Comparison of ENCODE assay signal across 12 cellular contexts in the genomic region with DNA sequence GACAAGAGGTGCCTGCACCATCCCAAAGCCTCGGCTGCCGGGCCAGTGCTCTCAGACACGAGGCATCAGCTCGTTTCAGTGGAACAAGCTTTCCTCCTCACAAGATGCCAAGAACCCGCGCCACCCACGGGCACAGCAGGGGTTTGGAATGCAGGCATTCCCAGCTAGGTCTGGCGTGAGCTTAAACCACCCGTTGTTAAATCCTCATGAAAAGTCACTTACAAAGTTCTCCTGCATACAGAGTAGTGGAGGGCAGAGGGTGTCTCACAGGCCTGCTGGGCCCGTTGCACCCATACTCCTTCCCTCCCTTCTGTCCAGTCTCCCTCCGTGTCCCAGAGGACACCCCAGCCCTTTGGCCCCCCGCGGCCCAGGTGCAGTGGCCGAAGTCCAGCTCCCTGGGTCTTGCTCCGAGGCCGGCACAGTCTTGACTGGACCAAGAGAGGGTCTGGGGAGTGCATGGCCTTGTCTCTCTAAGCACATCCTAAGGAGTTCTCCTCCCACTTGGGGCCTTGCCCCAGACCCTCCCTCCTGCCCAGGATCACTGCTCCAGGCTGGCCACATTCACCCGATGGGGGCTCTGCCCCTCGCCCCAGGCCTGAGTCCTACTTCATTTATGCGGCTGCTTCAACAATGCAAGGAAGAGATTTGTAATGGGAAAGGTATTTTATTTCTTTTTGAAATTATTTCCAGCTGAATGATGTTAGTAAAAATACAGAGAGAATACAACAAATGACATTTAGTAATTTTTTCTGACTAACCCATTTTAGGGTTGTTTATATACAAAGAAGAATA. TPM values are rescaled to one million over a fixed set of nuclear protein-coding genes. Genes with fewer than 3 reads are reported as not detected.
A peak's percentile ranks its signal among the peaks of the same experiment; 100 is the strongest.
DNase-seq lines count a peak whose midpoint lies in the region; ATAC-seq and TF ChIP-seq lines count a peak whose summit lies in the region.
"Had no signal": no experiment of that assay in that cellular context is flagged by ENCODE, and none has a peak within 500 bp of the region (broad histone marks: within the 10 kb centered on the region; RNA-seq: fewer than 3 reads in every experiment).

No MANE protein-coding gene starts in this region.

- no peak for ATAC-seq in right cardiac atrium
- ATAC-seq in activated CD8-positive, alpha-beta T cell treated with anti-CD3 and anti-CD28 coated beads, Interleukin-2, amount 10 ng/mL, durations not matched to agents 7 days and 5 days: no peak
- ATAC-seq in HG03460 (IDR thresholded peaks at IDR 0.05; ENCODE audit: unreplicated experiment): no peak

- peak overlapping the region; percentile 41; the same call in 1 of the 2 replicates for H3K27ac ChIP-seq in SU-DHL-6 (ENCODE audit: low read depth, low read length)
- H3K27ac ChIP-seq in right cardiac atrium (ENCODE audit: low read length): peak overlapping the region; percentile 70
- peak overlapping the region in 3 of 4 donors; percentile 23 to 65 (median 37) for H3K27ac ChIP-seq in sigmoid colon
- H3K27ac ChIP-seq: epithelial cell of prostate had no signal

- H2AFZ ChIP-seq in SU-DHL-6 (ENCODE audit: low read depth, low read length, severe bottlenecking): no peak overlapping the region

- H3K9me3 Mint-ChIP-seq in activated CD8-positive, alpha-beta T cell treated with anti-CD3 and anti-CD28 coated beads, Interleukin-2, amount 10 ng/mL, durations not matched to agents 7 days and 5 days (ENCODE audit: insufficient read depth): no peaks in the 10 kb centered on the region
- H3K9me3 Mint-ChIP-seq: natural killer cell treated with Interleukin-12 subunit alpha and Interleukin-12 subunit beta and Interleukin-15 and Interleukin-18, amount 100 ng/mL, for 72 hours had no signal

- TF ChIP-seq POLR2A in sigmoid colon (IDR thresholded peaks at IDR 0.05): no peak

- peaks cover 2% of the 10 kb centered on the region for H3K4me1 ChIP-seq in right cardiac atrium (ENCODE audit: control insufficient read depth, insufficient read depth, low read length)
- H3K4me1 ChIP-seq in sigmoid colon: peaks cover 0 to 17% (median 10%) of the 10 kb centered on the region in 4 donors

- H4K20me1 ChIP-seq in SU-DHL-6 (ENCODE audit: low read depth, low read length): no peaks in the 10 kb centered on the region

- CTCF ChIA-PET in activated CD8-positive, alpha-beta T cell treated with anti-CD3 and anti-CD28 coated beads, Interleukin-2, amount 10 ng/mL, durations not matched to agents 7 days and 5 days (lab: Charles Lee): no interaction called here

- POLR2A ChIA-PET in activated CD8-positive, alpha-beta T cell treated with anti-CD3 and anti-CD28 coated beads, Interleukin-2, amount 10 ng/mL, durations not matched to agents 7 days and 5 days (lab: Charles Lee): no interaction called here

- H3K27me3 ChIP-seq in SU-DHL-6 (ENCODE audit: low read length): no peaks in the 10 kb centered on the region
- H3K27me3 ChIP-seq in right cardiac atrium (ENCODE audit: control insufficient read depth, insufficient read depth): no peaks in the 10 kb centered on the region
- H3K27me3 ChIP-seq in sigmoid colon: peaks cover 0 to 17% (median 0%) of the 10 kb centered on the region in 3 donors

- no peaks in the 10 kb centered on the region for H3K36me3 ChIP-seq in SU-DHL-6 (ENCODE audit: low read length)
- no peaks in the 10 kb centered on the region for H3K36me3 ChIP-seq in sigmoid colon

- TF ChIP-seq EP300 in sigmoid colon (IDR thresholded peaks at IDR 0.05): no peak

- TF ChIP-seq CTCF in SU-DHL-6 (IDR thresholded peaks at IDR 0.05; ENCODE audit: insufficient read depth, low read length, poor library complexity, severe bottlenecking) (no peak), sigmoid colon (IDR thresholded peaks at IDR 0.05) (no peak)

- H3K4me3 ChIP-seq in SU-DHL-6 (ENCODE audit: insufficient read depth, low read length, poor library complexity, severe bottlenecking) (no peak overlapping the region), right cardiac atrium (ENCODE audit: low read length) (no peak overlapping the region), sigmoid colon (no peak overlapping the region)

- WGBS in right cardiac atrium: 63% methylated on average over 19 of the region's 19 CpGs
- WGBS in sigmoid colon, 2 donors: 89 to 91% methylated on average over 19 of the region's 19 CpGs

- H3K9ac ChIP-seq in SU-DHL-6 (ENCODE audit: low read length): no peak overlapping the region

- intact Hi-C loops in right cardiac atrium (cut with DNase I) (loop anchor here in 3 of 4 donors (10.0 kb wide), 3 partner anchors 124 to 454 kb away; no protein-coding TSS in a partner anchor), sigmoid colon (cut with DNase I) (loop anchor here (10.0 kb wide), 1 partner anchor 364 kb away; no protein-coding TSS in a partner anchor)

- H3K27ac Mint-ChIP-seq in activated CD8-positive, alpha-beta T cell treated with anti-CD3 and anti-CD28 coated beads, Interleukin-2, amount 10 ng/mL, durations not matched to agents 7 days and 5 days: no peak overlapping the region
- H3K27ac Mint-ChIP-seq: natural killer cell treated with Interleukin-12 subunit alpha and Interleukin-12 subunit beta and Interleukin-15 and Interleukin-18, amount 100 ng/mL, for 72 hours had no signal

- DNase-seq in H4 (ENCODE audit: low spot score) (peak; percentile 2), right cardiac atrium (peak in 1 of 3 donors; percentile 55), sigmoid colon (peak; percentile 61), cerebellum (ENCODE audit: low spot score) (no peak), NCI-H1694 treated with DMSO at 0.1 percent for 48 hours (lab: John Stamatoyannopoulos, UW) (no peak)
- no peak for DNase-seq in activated CD8-positive, alpha-beta T cell treated with anti-CD3 and anti-CD28 coated beads, Interleukin-2, amount 10 ng/mL, durations not matched to agents 7 days and 5 days
- DNase-seq: stimulated activated CD4-positive, alpha-beta T cell treated with anti-CD3 and anti-CD28 coated beads, Interleukin-4, amount 100 ng/mL, for 1 hour had no signal

- no peaks in the 10 kb centered on the region for H3F3A ChIP-seq in SU-DHL-6 (ENCODE audit: insufficient read depth)

- H3K4me3 Mint-ChIP-seq in activated CD8-positive, alpha-beta T cell treated with anti-CD3 and anti-CD28 coated beads, Interleukin-2, amount 10 ng/mL, durations not matched to agents 7 days and 5 days: no peak overlapping the region
- H3K4me3 Mint-ChIP-seq: natural killer cell treated with Interleukin-12 subunit alpha and Interleukin-12 subunit beta and Interleukin-15 and Interleukin-18, amount 100 ng/mL, for 72 hours had no signal

- peaks cover 3% of the 10 kb centered on the region for H3K27me3 Mint-ChIP-seq in activated CD8-positive, alpha-beta T cell treated with anti-CD3 and anti-CD28 coated beads, Interleukin-2, amount 10 ng/mL, durations not matched to agents 7 days and 5 days (ENCODE audit: low read depth)
- H3K27me3 Mint-ChIP-seq: natural killer cell treated with Interleukin-12 subunit alpha and Interleukin-12 subunit beta and Interleukin-15 and Interleukin-18, amount 100 ng/mL, for 72 hours had no signal

- no peaks in the 10 kb centered on the region for H3K36me3 Mint-ChIP-seq in activated CD8-positive, alpha-beta T cell treated with anti-CD3 and anti-CD28 coated beads, Interleukin-2, amount 10 ng/mL, durations not matched to agents 7 days and 5 days (ENCODE audit: low read depth)
- H3K36me3 Mint-ChIP-seq: natural killer cell treated with Interleukin-12 subunit alpha and Interleukin-12 subunit beta and Interleukin-15 and Interleukin-18, amount 100 ng/mL, for 72 hours had no signal

- H3K9me3 ChIP-seq in SU-DHL-6 (ENCODE audit: insufficient read depth, low read length): no peaks in the 10 kb centered on the region
- no peaks in the 10 kb centered on the region for H3K9me3 ChIP-seq in right cardiac atrium (ENCODE audit: control insufficient read depth, low read length)
- no peaks in the 10 kb centered on the region for H3K9me3 ChIP-seq in sigmoid colon

- no peak overlapping the region for H3K4me2 ChIP-seq in SU-DHL-6 (ENCODE audit: low read depth, low read length, poor library complexity, severe bottlenecking)

- no peaks in the 10 kb centered on the region for H3K4me1 Mint-ChIP-seq in activated CD8-positive, alpha-beta T cell treated with anti-CD3 and anti-CD28 coated beads, Interleukin-2, amount 10 ng/mL, durations not matched to agents 7 days and 5 days (ENCODE audit: low read depth)

- H3K9me2 ChIP-seq in SU-DHL-6 (replicated peaks; ENCODE audit: insufficient read depth, low read length): no peaks in the 10 kb centered on the region

- H3K79me2 ChIP-seq in SU-DHL-6 (ENCODE audit: insufficient read depth, low read length): no peaks in the 10 kb centered on the region

RNA-seq across cellular contexts. Expression of gene GRTP1, which starts 35.2 kb away (rescaled TPM):
- 3.6 and 6.7 TPM in 2 replicates for total RNA-seq in H4 (2014; rRNA removed; shearing (Covaris generic))
- 1 to 10 TPM; 1.4 to 2.3 (median 1.8) TPM for total RNA-seq in right cardiac atrium
- polyA plus RNA-seq in right cardiac atrium: 1.5 TPM
- total RNA-seq in sigmoid colon: 1 to 10 TPM; 6.7 to 9.9 (median 8.3) TPM
- 10 to 100 TPM; 29.3 to 52.5 (median 39.6) TPM for polyA plus RNA-seq in sigmoid colon
- total RNA-seq in activated CD8-positive, alpha-beta T cell treated with anti-CD3 and anti-CD28 coated beads, Interleukin-2, amount 10 ng/mL, durations not matched to agents 7 days and 5 days: not detected
- total RNA-seq in cerebellum: 2.0 TPM
- total RNA-seq: natural killer cell treated with Interleukin-12 subunit alpha and Interleukin-12 subunit beta and Interleukin-15 and Interleukin-18, amount 100 ng/mL, for 72 hours; T-helper 2 cell treated with Interferon-gamma antibody and Interleukin-4, amounts not matched to agents 100 ng/mL and 5 ng/mL, for 36 hours had no signal

RNA-seq across cellular contexts. Expression of gene ADPRHL1, which starts 54.1 kb away (rescaled TPM):
- 0.23 and 1.3 TPM in 2 replicates for total RNA-seq in H4 (2014; rRNA removed; shearing (Covaris generic))
- total RNA-seq in right cardiac atrium (100 to 1,000 TPM; 320 to 446 (median 375) TPM), sigmoid colon (1 to 10 TPM; 2.3 to 7.8 (median 4.5) TPM), cerebellum (5.0 TPM)
- polyA plus RNA-seq in right cardiac atrium (280 TPM), sigmoid colon (1 to 10 TPM; 1.2 to 4.9 (median 4.2) TPM)
- total RNA-seq in activated CD8-positive, alpha-beta T cell treated with anti-CD3 and anti-CD28 coated beads, Interleukin-2, amount 10 ng/mL, durations not matched to agents 7 days and 5 days: under 1 TPM; 0.73 to 0.87 TPM

Comparison
In these comparisons a context has a peak if more than half of its experiments do, and no peak if none do; other contexts are left out.
1. DNase-seq: peak in H4 (single experiment) and sigmoid colon (single experiment); none in activated CD8-positive, alpha-beta T cell treated with anti-CD3 and anti-CD28 coated beads, Interleukin-2, amount 10 ng/mL, durations not matched to agents 7 days and 5 days (single experiment), cerebellum (single experiment) and NCI-H1694 treated with DMSO at 0.1 percent for 48 hours (single experiment).
2. RNA of gene ADPRHL1, which starts 54.1 kb away (total RNA-seq): 320 to 446 TPM in right cardiac atrium; 2.3 to 7.8 TPM in sigmoid colon, 5.0 TPM in cerebellum (single experiment), 0.23 to 1.3 TPM in H4 and 0.73 to 0.87 TPM in activated CD8-positive, alpha-beta T cell treated with anti-CD3 and anti-CD28 coated beads, Interleukin-2, amount 10 ng/mL, durations not matched to agents 7 days and 5 days; every median in the first group is over 10 times any median in the second.
3. Peak in every context shown above with its lines, with median percentiles within 50 percentile points of each other: H3K27ac ChIP-seq.